ENCODE assay signal across 16 cellular contexts in genomic region chr20:50093240-50093639, GRCh38. TPM values are rescaled to one million over a fixed set of nuclear protein-coding genes. Genes with fewer than 3 reads are reported as not detected.
DNase-seq lines count a peak whose midpoint lies in the region; ATAC-seq lines count a peak whose summit lies in the region.
"Had no signal": no experiment of that assay in that cellular context is flagged by ENCODE, and none has a peak within 500 bp of the region (broad histone marks: within the 10 kb centered on the region; RNA-seq: fewer than 3 reads in every experiment).

No MANE protein-coding gene starts in this region.

- peak overlapping the region; percentile 39 for H3K27ac ChIP-seq in GM23248
- peak overlapping the region; percentile 48 for H3K27ac ChIP-seq in rectal smooth muscle tissue (ENCODE audit: low read depth, low read length)

- DNase-seq in EH (ENCODE audit: low read depth) (peak; percentile 47), GM23248 (no peak), dermis blood vessel endothelial cell (peak; percentile 54)
- DNase-seq: BE2C; CD4-positive, alpha-beta memory T cell; Karpas-422; NCI-H1105 treated with DMSO at 0.1 percent for 48 hours; NCI-H187 treated with DMSO at 0.1 percent for 48 hours; NCI-H2171; NCI-H82; Right ventricle myocardium superior had no signal

- H3K27me3 ChIP-seq in GM23248 (replicated peaks; ENCODE audit: insufficient read depth) (no peaks in the 10 kb centered on the region), rectal smooth muscle tissue (ENCODE audit: control insufficient read depth, insufficient read depth, low read length) (no peaks in the 10 kb centered on the region)
- H3K27me3 ChIP-seq: BE2C had no signal

- no peak overlapping the region for H3K4me2 ChIP-seq in GM23248 (ENCODE audit: unreplicated experiment)

- no peaks in the 10 kb centered on the region for H3K9me3 ChIP-seq in GM23248 (ENCODE audit: low read depth)
- H3K9me3 ChIP-seq: BE2C had no signal

- peaks cover 14% of the 10 kb centered on the region; the same call in 1 of the 2 replicates for H4K20me1 ChIP-seq in GM23248 (ENCODE audit: insufficient read depth)

- H3K4me1 ChIP-seq in GM23248 (ENCODE audit: insufficient read depth) (peaks cover 17% of the 10 kb centered on the region), rectal smooth muscle tissue (ENCODE audit: control insufficient read depth, insufficient read depth, low read length) (peaks cover 16% of the 10 kb centered on the region)
- H3K4me1 ChIP-seq: BE2C had no signal

- peaks cover 98% of the 10 kb centered on the region for H3K79me2 ChIP-seq in GM23248 (ENCODE audit: insufficient read depth)

- peaks cover 30% of the 10 kb centered on the region for H3F3A ChIP-seq in GM23248 (ENCODE audit: insufficient read depth)

- no peak for ATAC-seq in HG02571 (IDR thresholded peaks at IDR 0.05; ENCODE audit: unreplicated experiment)
- ATAC-seq in HG02759 (IDR thresholded peaks at IDR 0.05; ENCODE audit: unreplicated experiment) = no peak
- no peak for ATAC-seq in GM19463 (IDR thresholded peaks at IDR 0.05; ENCODE audit: unreplicated experiment)
- ATAC-seq: Panc1 had no signal

- H3K9me2 ChIP-seq in GM23248 (ENCODE audit: insufficient read depth) = no peaks in the 10 kb centered on the region

- H3K36me3 ChIP-seq in GM23248 (ENCODE audit: low read depth) (peaks cover 34% of the 10 kb centered on the region), rectal smooth muscle tissue (ENCODE audit: control insufficient read depth, insufficient read depth, low read length) (peaks cover 7% of the 10 kb centered on the region)

- no peak overlapping the region for H3K4me3 ChIP-seq in GM23248
- no peak overlapping the region for H3K4me3 ChIP-seq in rectal smooth muscle tissue (ENCODE audit: low read length)

- no peak overlapping the region for H3K9ac ChIP-seq in GM23248
- no peak overlapping the region for H3K9ac ChIP-seq in rectal smooth muscle tissue (ENCODE audit: low read length)

- WGBS in GM23248 (ENCODE audit: low coverage in 1 of 2, low lambda C conversion rate in 2 of 2, missing lambda C conversion rate in 2 of 2), 2 experiments = 50 to 52% methylated on average over 2 of the region's 2 CpGs

- in situ Hi-C loops in GM23248 (cut with MboI) = no loop called here

- H2AFZ ChIP-seq in GM23248 = no peak overlapping the region

RNA-seq across cellular contexts. Expression of gene UBE2V1, which starts 19.7 kb away (rescaled TPM):
- 41.7 and 49.1 TPM in 2 replicates for total RNA-seq in GM23248 (2014; rRNA removed; shearing (Covaris generic))
- polyA plus RNA-seq in GM23248 (2016; fragmentation: Nextera tagmentation; extraction: Ambion mirVana) = 186 and 197 TPM in 2 replicates
- 33.5 and 62.6 TPM in 2 replicates for total RNA-seq in dermis blood vessel endothelial cell
